In genomic region chr11:71064702-71065515, GRCh38 we compare ENCODE assay signal across 1 cellular context.
TF ChIP-seq lines count a peak whose summit lies in the region.

No MANE protein-coding gene starts in this region.

TF ChIP-seq in GM23338, 12 proteins besides CTCF, POLR2A, EP300 and RAD21 (continued from another document):
- TF ChIP-seq ZNF462 (CRISPR knock-in tag; IDR thresholded peaks at IDR 0.05) (no peak), EZH2 (IDR thresholded peaks at IDR 0.05; ENCODE audit: low read depth, unreplicated experiment) (no peak), ETS1 (IDR thresholded peaks at IDR 0.05) (no peak)
